1 cellular context compared by ENCODE assay signal in the genomic region with DNA sequence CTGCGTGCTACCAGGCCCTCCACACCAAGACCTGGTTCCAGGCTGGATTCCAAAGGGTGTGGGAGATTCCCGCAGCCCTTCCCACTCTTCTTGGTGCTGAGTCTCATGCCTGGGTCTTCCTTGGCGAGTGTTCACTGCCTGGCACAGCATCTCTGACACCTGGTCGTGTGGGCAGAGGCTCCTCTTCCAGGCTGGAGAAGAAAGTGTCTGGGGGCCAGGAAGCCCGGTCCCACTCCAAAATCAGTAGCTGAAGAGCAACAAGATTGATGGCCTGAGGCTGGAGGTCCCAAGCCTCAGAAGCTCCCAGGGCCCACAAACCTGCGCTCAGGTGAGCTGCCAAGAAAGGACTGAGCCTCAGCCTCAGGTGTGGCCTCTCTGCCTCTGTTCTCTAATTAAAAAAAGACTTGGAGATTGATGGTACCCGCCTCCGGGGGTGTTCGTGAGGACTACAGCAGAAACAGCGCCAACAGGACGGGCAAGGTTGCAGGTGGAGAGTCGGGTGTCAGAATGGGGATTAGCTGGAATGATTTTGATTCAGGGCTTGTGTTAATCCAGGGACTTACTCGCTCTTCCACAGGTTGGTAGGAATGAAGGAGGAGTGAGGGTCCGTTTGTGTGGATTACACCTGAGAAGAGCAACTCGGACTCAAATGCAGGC.
TF ChIP-seq lines count a peak whose summit lies in the region.

No MANE protein-coding gene starts in this region.

TF ChIP-seq in H1, 55 proteins besides CTCF, POLR2A, EP300 and RAD21:
- TF ChIP-seq RFX5 (IDR thresholded peaks at IDR 0.05; ENCODE audit: borderline replicate concordance, low read depth, low read length): no peak
- TF ChIP-seq FOSL1 (IDR thresholded peaks at IDR 0.05; ENCODE audit: insufficient read depth, low read depth, low read length): no peak
- TF ChIP-seq KDM4A (IDR thresholded peaks at IDR 0.05; ENCODE audit: low read depth, low read length, severe bottlenecking): no peak
- TF ChIP-seq SRF (IDR thresholded peaks at IDR 0.05; ENCODE audit: low read depth, low read length): no peak
- no peak for TF ChIP-seq EGR1 (IDR thresholded peaks at IDR 0.05; ENCODE audit: borderline replicate concordance, low read depth, low read length)
- no peak for TF ChIP-seq YY1 (IDR thresholded peaks at IDR 0.05; ENCODE audit: low read depth, low read length)
- no peak for TF ChIP-seq TAF1 (IDR thresholded peaks at IDR 0.05; ENCODE audit: low read depth, low read length)
- TF ChIP-seq E2F6 (IDR thresholded peaks at IDR 0.05): no peak
- TF ChIP-seq CBX5 (IDR thresholded peaks at IDR 0.05; ENCODE audit: low read depth, low read length): no peak
- no peak for TF ChIP-seq ASH2L (IDR thresholded peaks at IDR 0.05; ENCODE audit: low read length)
- no peak for TF ChIP-seq BCL11A (IDR thresholded peaks at IDR 0.05; ENCODE audit: low read depth in 2 of 2, low read length in 2 of 2)
- no peak for TF ChIP-seq SUZ12 (IDR thresholded peaks at IDR 0.05; ENCODE audit: low read length)
- TF ChIP-seq RNF2 (IDR thresholded peaks at IDR 0.05; ENCODE audit: borderline replicate concordance, low read depth, low read length, missing control alignments, poor library complexity, severe bottlenecking): no peak
- no peak for TF ChIP-seq TBP (IDR thresholded peaks at IDR 0.05; ENCODE audit: low read depth, low read length)
- TF ChIP-seq RBBP5 (IDR thresholded peaks at IDR 0.05; ENCODE audit: borderline replicate concordance, low read depth, low read length): no peak
- no peak for TF ChIP-seq PHF8 (conservative IDR thresholded peaks at IDR 0.05; ENCODE audit: low read depth, low read length)
- TF ChIP-seq TCF12 (IDR thresholded peaks at IDR 0.05; ENCODE audit: low read depth, low read length): no peak
- no peak for TF ChIP-seq TEAD4 (IDR thresholded peaks at IDR 0.05; ENCODE audit: low read depth, low read length)
- TF ChIP-seq HDAC2 (IDR thresholded peaks at IDR 0.05; ENCODE audit: borderline replicate concordance in 1 of 2, low read depth in 2 of 2, low read length in 2 of 2): no peak
- no peak for TF ChIP-seq SIRT6 (IDR thresholded peaks at IDR 0.05; ENCODE audit: low read length)
